14 cellular contexts compared by ENCODE assay signal in the genomic region with DNA sequence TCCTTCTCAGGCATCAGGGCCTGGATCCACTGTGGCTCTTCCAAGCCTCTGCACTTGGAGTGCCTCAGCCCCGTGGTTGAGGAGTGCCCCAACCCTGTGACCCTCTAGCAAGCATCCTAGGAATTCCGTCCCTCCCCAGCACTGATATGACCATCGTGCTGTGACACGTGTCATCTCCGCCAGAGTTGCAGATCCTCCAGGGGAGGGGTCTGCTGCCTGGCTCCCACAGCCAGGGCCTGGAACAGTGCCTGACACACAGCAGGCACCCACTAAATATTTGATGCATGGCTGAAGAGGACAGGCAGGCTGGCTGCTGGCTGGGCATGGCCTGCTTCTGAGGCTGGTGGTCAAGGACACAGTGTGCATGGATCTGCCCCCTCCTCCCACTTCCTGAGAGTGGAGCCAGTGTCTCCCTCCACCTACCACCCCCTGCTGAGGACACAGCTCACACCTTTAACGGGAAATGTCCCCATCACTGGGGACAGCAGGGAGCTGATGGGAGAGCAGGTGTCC. TPM values are rescaled to one million over a fixed set of nuclear protein-coding genes. Genes with fewer than 3 reads are reported as not detected.
A peak's percentile ranks its signal among the peaks of the same experiment; 100 is the strongest.
DNase-seq lines count a peak whose midpoint lies in the region; ATAC-seq, FAIRE-seq and TF ChIP-seq lines count a peak whose summit lies in the region.
"Had no signal": no experiment of that assay in that cellular context is flagged by ENCODE, and none has a peak within 500 bp of the region (broad histone marks: within the 10 kb centered on the region; RNA-seq: fewer than 3 reads in every experiment).

No MANE protein-coding gene starts in this region.

- H3K4me3 ChIP-seq in kidney (ENCODE audit: low read length in 2 of 2) (no peak overlapping the region), prostate gland (no peak overlapping the region)
- H3K4me3 ChIP-seq: gastroesophageal sphincter, ovary, SJSA1 had no signal

- H3K27me3 ChIP-seq in prostate gland (replicated peaks; ENCODE audit: insufficient read depth) = no peaks in the 10 kb centered on the region
- H3K27me3 ChIP-seq: gastroesophageal sphincter, ovary, SJSA1 had no signal

- H3K27ac Mint-ChIP-seq in activated T-helper 2 cell treated with anti-CD3 and anti-CD28 coated beads, Interferon-gamma antibody, Interleukin-2, Interleukin-4, amounts not matched to agents 10 μg/mL and 5 μg/mL and 100 μg/mL, durations not matched to agents 14 hours and 24 hours and 36 hours = no peak overlapping the region
- H3K27ac Mint-ChIP-seq: stimulated activated naive CD8-positive, alpha-beta T cell treated with anti-CD3 and anti-CD28 coated beads, Interleukin-15, Interleukin-2, amounts not matched to agents 100 ng/mL and 50 ng/mL, for 24 hours had no signal

- no peaks in the 10 kb centered on the region for H3K9me3 ChIP-seq in kidney (ENCODE audit: control insufficient read depth in 1 of 2, low read length in 2 of 2)
- H3K9me3 ChIP-seq in prostate gland = no peaks in the 10 kb centered on the region
- H3K9me3 ChIP-seq: gastroesophageal sphincter, ovary had no signal

- H3K27me3 Mint-ChIP-seq in activated T-helper 2 cell treated with anti-CD3 and anti-CD28 coated beads, Interferon-gamma antibody, Interleukin-2, Interleukin-4, amounts not matched to agents 10 μg/mL and 5 μg/mL and 100 μg/mL, durations not matched to agents 14 hours and 24 hours and 36 hours (ENCODE audit: low read depth) = peaks cover 8% of the 10 kb centered on the region
- H3K27me3 Mint-ChIP-seq: stimulated activated naive CD8-positive, alpha-beta T cell treated with anti-CD3 and anti-CD28 coated beads, Interleukin-15, Interleukin-2, amounts not matched to agents 100 ng/mL and 50 ng/mL, for 24 hours had no signal

- FAIRE-seq in kidney (lab: Jason Lieb, UNC) = no peak

- H3K4me1 ChIP-seq in kidney (ENCODE audit: control insufficient read depth in 1 of 2, insufficient read depth in 1 of 2, low read depth in 1 of 2, low read length in 2 of 2) (peaks cover 30 to 35% of the 10 kb centered on the region in 2 donors), prostate gland (replicated peaks) (peaks cover 13% of the 10 kb centered on the region)

- H3K36me3 Mint-ChIP-seq in activated T-helper 2 cell treated with anti-CD3 and anti-CD28 coated beads, Interferon-gamma antibody, Interleukin-2, Interleukin-4, amounts not matched to agents 10 μg/mL and 5 μg/mL and 100 μg/mL, durations not matched to agents 14 hours and 24 hours and 36 hours (ENCODE audit: low read depth) = peaks cover 3% of the 10 kb centered on the region

- no peak for ATAC-seq in GM21381 (IDR thresholded peaks at IDR 0.05; ENCODE audit: unreplicated experiment)
- ATAC-seq: gastroesophageal sphincter had no signal

- H3K36me3 ChIP-seq in kidney (ENCODE audit: control insufficient read depth in 1 of 2, insufficient read depth in 2 of 2, low read length in 2 of 2) (no peaks in the 10 kb centered on the region), prostate gland (no peaks in the 10 kb centered on the region)
- H3K36me3 ChIP-seq: gastroesophageal sphincter, ovary had no signal

- peak overlapping the region in 1 of 2 donors; percentile 53 for H3K9ac ChIP-seq in kidney (ENCODE audit: low read length in 2 of 2)

- peak overlapping the region; percentile 37 for H3K4me3 Mint-ChIP-seq in activated T-helper 2 cell treated with anti-CD3 and anti-CD28 coated beads, Interferon-gamma antibody, Interleukin-2, Interleukin-4, amounts not matched to agents 10 μg/mL and 5 μg/mL and 100 μg/mL, durations not matched to agents 14 hours and 24 hours and 36 hours (ENCODE audit: low read depth)

- H3K4me1 Mint-ChIP-seq in activated T-helper 2 cell treated with anti-CD3 and anti-CD28 coated beads, Interferon-gamma antibody, Interleukin-2, Interleukin-4, amounts not matched to agents 10 μg/mL and 5 μg/mL and 100 μg/mL, durations not matched to agents 14 hours and 24 hours and 36 hours (ENCODE audit: low read depth) = peaks cover 10% of the 10 kb centered on the region

- no peaks in the 10 kb centered on the region for H3K9me3 Mint-ChIP-seq in activated T-helper 2 cell treated with anti-CD3 and anti-CD28 coated beads, Interferon-gamma antibody, Interleukin-2, Interleukin-4, amounts not matched to agents 10 μg/mL and 5 μg/mL and 100 μg/mL, durations not matched to agents 14 hours and 24 hours and 36 hours
- H3K9me3 Mint-ChIP-seq: stimulated activated naive CD8-positive, alpha-beta T cell treated with anti-CD3 and anti-CD28 coated beads, Interleukin-15, Interleukin-2, amounts not matched to agents 100 ng/mL and 50 ng/mL, for 24 hours had no signal

- intact Hi-C loops in activated T-helper 2 cell treated with anti-CD3 and anti-CD28 coated beads, Interferon-gamma antibody, Interleukin-2, Interleukin-4, amounts not matched to agents 10 μg/mL and 5 μg/mL and 100 μg/mL, durations not matched to agents 14 hours and 24 hours and 36 hours (cut with micrococcal nuclease) = loop anchor here (10.0 kb wide), 1 partner anchor 71 kb away; a partner anchor contains a TSS
- intact Hi-C loops in kidney (cut with DNase I) (no loop called here), prostate gland (cut with DNase I) (no loop called here)

- WGBS in prostate gland = 56% methylated on average over 6 of the region's 6 CpGs

- DNase-seq in DMS79 treated with DMSO at 0.1 percent for 48 hours (lab: John Stamatoyannopoulos, UW) (peak; percentile 23), kidney (peak; percentile 85), prostate gland (ENCODE audit: low spot score) (no peak), COLO829 (ENCODE audit: low spot score) (no peak), cortex of kidney (lab: John Stamatoyannopoulos, UW) (no peak)
- DNase-seq in activated T-helper 2 cell treated with anti-CD3 and anti-CD28 coated beads, Interferon-gamma antibody, Interleukin-2, Interleukin-4, amounts not matched to agents 10 μg/mL and 5 μg/mL and 100 μg/mL, durations not matched to agents 14 hours and 24 hours and 36 hours (ENCODE audit: low spot score) = no peak
- DNase-seq: activated T-cell treated with anti-CD3 and anti-CD28 coated beads, Interleukin-2, amount 50 U/mL, for 1 hour; NCI-H1694; stimulated activated CD4-positive, alpha-beta T cell treated with anti-CD3 and anti-CD28 coated beads, Interleukin-2, amount 100 ng/mL, for 48 hours had no signal

- TF ChIP-seq POLR2A in prostate gland (IDR thresholded peaks at IDR 0.05) = no peak

- H3K27ac ChIP-seq in kidney (ENCODE audit: low read depth in 2 of 2, low read length in 2 of 2) (peak overlapping the region; percentile 66 to 88), prostate gland (peak overlapping the region; percentile 1 to 45)
- H3K27ac ChIP-seq: gastroesophageal sphincter, ovary, SJSA1 had no signal

- TF ChIP-seq CTCF in kidney (IDR thresholded peaks at IDR 0.05; ENCODE audit: borderline replicate concordance, extremely low read depth, insufficient read depth) (no peak), prostate gland (IDR thresholded peaks at IDR 0.05) (no peak)

RNA-seq across cellular contexts. Expression of a gene that starts 1.7 kb away (rescaled TPM):
- total RNA-seq in activated T-helper 2 cell treated with anti-CD3 and anti-CD28 coated beads, Interferon-gamma antibody, Interleukin-2, Interleukin-4, amounts not matched to agents 10 μg/mL and 5 μg/mL and 100 μg/mL, durations not matched to agents 14 hours and 24 hours and 36 hours = 211 and 219 TPM in 2 replicates
- total RNA-seq in kidney (950 TPM), prostate gland (100 to 1,000 TPM; 472 to 927 TPM)
- polyA plus RNA-seq in kidney (ENCODE audit: insufficient read depth, low read depth, low replicate concordance) = 827 TPM

RNA-seq across cellular contexts. Expression of a gene that starts 25.2 kb away (rescaled TPM):
- total RNA-seq in activated T-helper 2 cell treated with anti-CD3 and anti-CD28 coated beads, Interferon-gamma antibody, Interleukin-2, Interleukin-4, amounts not matched to agents 10 μg/mL and 5 μg/mL and 100 μg/mL, durations not matched to agents 14 hours and 24 hours and 36 hours = 46.6 and 48.9 TPM in 2 replicates
- total RNA-seq in kidney (42.3 TPM), prostate gland (10 to 100 TPM; 40.4 to 71.1 TPM)
- 51.4 TPM for polyA plus RNA-seq in kidney (ENCODE audit: insufficient read depth, low read depth, low replicate concordance)

Comparison
In these comparisons a context has a peak if more than half of its experiments do, and no peak if none do; other contexts are left out.
1. DNase-seq: peak in DMS79 treated with DMSO at 0.1 percent for 48 hours (single experiment) and kidney (single experiment); none in activated T-helper 2 cell treated with anti-CD3 and anti-CD28 coated beads, Interferon-gamma antibody, Interleukin-2, Interleukin-4, amounts not matched to agents 10 μg/mL and 5 μg/mL and 100 μg/mL, durations not matched to agents 14 hours and 24 hours and 36 hours (single experiment), prostate gland (single experiment), COLO829 (single experiment) and cortex of kidney (single experiment).